In the genomic region with DNA sequence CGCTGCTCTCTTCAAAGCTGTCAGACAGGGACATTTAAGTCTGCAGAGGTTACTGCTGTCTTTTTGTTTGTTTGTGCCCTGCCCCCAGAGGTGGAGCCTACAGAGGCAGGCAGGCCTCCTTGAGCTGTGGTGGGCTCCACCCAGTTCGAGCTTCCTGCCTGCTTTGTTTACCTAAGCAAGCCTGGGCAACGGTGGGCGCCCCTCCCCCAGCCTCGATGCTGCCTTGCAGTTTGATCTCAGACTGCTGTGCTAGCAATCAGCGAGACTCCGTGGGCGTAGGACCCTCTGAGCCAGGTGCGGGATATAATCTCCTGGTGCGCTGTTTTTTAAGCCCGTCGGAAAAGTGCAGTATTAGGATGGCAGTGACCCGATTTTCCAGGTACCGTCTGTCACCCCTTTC, we compare ENCODE assay signal across 6 cellular contexts. TPM values are rescaled to one million over a fixed set of nuclear protein-coding genes. Genes with fewer than 3 reads are reported as not detected.
DNase-seq lines count a peak whose midpoint lies in the region; ATAC-seq, FAIRE-seq and TF ChIP-seq lines count a peak whose summit lies in the region.
"Not testable (repeated sequence)": the region's sequence is repeated elsewhere in the genome, so short reads cannot be mapped to it uniquely, and the experiment has no call there.

No MANE protein-coding gene starts in this region.

- H3K9me3 Mint-ChIP-seq in activated CD4-positive, alpha-beta memory T cell treated with anti-CD3 and anti-CD28 coated beads, Interleukin-2, amount 10 ng/mL, durations not matched to agents 7 days and 5 days, result not testable (repeated sequence)

- not testable (repeated sequence) for H3K4me2 ChIP-seq in HepG2 (ENCODE audit: low read depth, low read length)

- not testable (repeated sequence) for H3K9ac ChIP-seq in HepG2 (ENCODE audit: insufficient read depth, low read depth, low read length)

- not testable (repeated sequence) for TF ChIP-seq POLR2A in HepG2 (IDR thresholded peaks at IDR 0.05; ENCODE audit: insufficient read depth in 1 of 2, low read depth in 2 of 2, low read length in 2 of 2)

- TF ChIP-seq RAD21 in HepG2 (CRISPR knock-in tag; IDR thresholded peaks at IDR 0.05), result not testable (repeated sequence)

- H3K4me3 ChIP-seq in HepG2 (replicated peaks in 1 of 3; ENCODE audit: insufficient read depth in 1 of 3, low read depth in 2 of 3, low read length in 3 of 3), result not testable (repeated sequence)

- H2AFZ ChIP-seq in HepG2 (ENCODE audit: low read length), result not testable (repeated sequence)

- H3K9me3 ChIP-seq in HepG2 (ENCODE audit: low read length), result not testable (repeated sequence)

- not testable (repeated sequence) for H4K20me1 ChIP-seq in HepG2 (ENCODE audit: insufficient read depth, low read length)

- H3K36me3 Mint-ChIP-seq in activated CD4-positive, alpha-beta memory T cell treated with anti-CD3 and anti-CD28 coated beads, Interleukin-2, amount 10 ng/mL, durations not matched to agents 7 days and 5 days (ENCODE audit: low read depth), result peaks cover 55% of the 10 kb centered on the region

- not testable (repeated sequence) for H3K27me3 Mint-ChIP-seq in activated CD4-positive, alpha-beta memory T cell treated with anti-CD3 and anti-CD28 coated beads, Interleukin-2, amount 10 ng/mL, durations not matched to agents 7 days and 5 days

- BruUV-seq in HepG2 (replicated peaks; lab: Mats Ljungman, UMichigan), result not testable (repeated sequence)

- FAIRE-seq in HepG2 (lab: Jason Lieb, UNC), result not testable (repeated sequence)

- H3K4me1 ChIP-seq in HepG2 (ENCODE audit: insufficient read depth, low read length), result not testable (repeated sequence)

- WGBS in HepG2 (ENCODE audit: low lambda C conversion rate), result 90% methylated on average over 13 of the region's 14 CpGs

- H3K27me3 ChIP-seq in HepG2 (ENCODE audit: control insufficient read depth in 1 of 2, insufficient read depth in 2 of 2, low read length in 2 of 2), result not testable (repeated sequence)

- not testable (repeated sequence) for TF ChIP-seq EP300 in HepG2 (IDR thresholded peaks at IDR 0.05; ENCODE audit: low read depth in 2 of 2, low read length in 2 of 2); HepG2 (CRISPR knock-in tag; IDR thresholded peaks at IDR 0.05; ENCODE audit: borderline replicate concordance)

- not testable (repeated sequence) for H3K4me3 Mint-ChIP-seq in activated CD4-positive, alpha-beta memory T cell treated with anti-CD3 and anti-CD28 coated beads, Interleukin-2, amount 10 ng/mL, durations not matched to agents 7 days and 5 days

- intact Hi-C loops in HepG2 (cut with micrococcal nuclease; ENCODE audit: unreplicated experiment), result loop anchor here (10.0 kb wide), 1 partner anchor 694 kb away; no protein-coding TSS in a partner anchor

- ATAC-seq in HepG2, result not testable (repeated sequence)

- H3K4me1 Mint-ChIP-seq in activated CD4-positive, alpha-beta memory T cell treated with anti-CD3 and anti-CD28 coated beads, Interleukin-2, amount 10 ng/mL, durations not matched to agents 7 days and 5 days, result peaks cover 11% of the 10 kb centered on the region

- in situ Hi-C loops in HepG2 (cut with HindIII; ENCODE audit: extremely low pct_ligation_motif_present, low pct_unique_long_range_greater_than_20kb), result not testable (repeated sequence)

- POLR2A ChIA-PET in activated CD4-positive, alpha-beta memory T cell treated with anti-CD3 and anti-CD28 coated beads, Interleukin-2, amount 10 ng/mL, durations not matched to agents 7 days and 5 days (lab: Charles Lee), result interaction anchor here (1.7 kb wide), 1 partner anchor 11 kb away, joined by 6 read pairs; no protein-coding TSS in a partner anchor
- POLR2A ChIA-PET in HepG2 (lab: Yijun Ruan, JAX), result not testable (repeated sequence)

- not testable (repeated sequence) for H3K27ac Mint-ChIP-seq in activated CD4-positive, alpha-beta memory T cell treated with anti-CD3 and anti-CD28 coated beads, Interleukin-2, amount 10 ng/mL, durations not matched to agents 7 days and 5 days

- TF ChIP-seq CTCF in HepG2 (CRISPR knock-in tag; IDR thresholded peaks at IDR 0.05), result not testable (repeated sequence)

- DNase-seq in T follicular helper cell (ENCODE audit: low read depth) (peak; percentile 15), T-helper 9 cell (peak; percentile 16)
- peak; percentile 55 for DNase-seq in activated CD4-positive, alpha-beta memory T cell treated with anti-CD3 and anti-CD28 coated beads, Interleukin-2, amount 10 ng/mL, durations not matched to agents 7 days and 5 days
- DNase-seq in activated effector memory CD4-positive, alpha-beta T cell treated with Interleukin-2 at 50 U/mL for 16 hours, result peak; percentile 25
- peak; percentile 51 for DNase-seq in central memory CD4-positive, alpha-beta T cell
- not testable (repeated sequence) for DNase-seq in HepG2 (ENCODE audit: low spot score)

- H3K79me2 ChIP-seq in HepG2 (ENCODE audit: insufficient read depth, low read length), result not testable (repeated sequence)

- H3K36me3 ChIP-seq in HepG2 (replicated peaks in 1 of 2; ENCODE audit: control insufficient read depth in 1 of 2, insufficient read depth in 2 of 2, low read length in 2 of 2), result not testable (repeated sequence)

- H3K27ac ChIP-seq in HepG2 (ENCODE audit: extremely low read length, insufficient read depth, low read length), result not testable (repeated sequence)

- CTCF ChIA-PET in activated CD4-positive, alpha-beta memory T cell treated with anti-CD3 and anti-CD28 coated beads, Interleukin-2, amount 10 ng/mL, durations not matched to agents 7 days and 5 days (lab: Charles Lee), result interaction anchor here (1.3 kb wide), 1 partner anchor 29 kb away, joined by 6 read pairs; no protein-coding TSS in a partner anchor
- CTCF ChIA-PET in HepG2 (lab: Yijun Ruan, JAX; ENCODE audit: low intra/inter-chr PET ratio, low total read pairs), result not testable (repeated sequence)

TF ChIP-seq in HepG2, 621 proteins besides CTCF, POLR2A, EP300 and RAD21 (continues in another document):
- TF ChIP-seq, protein P1, sequence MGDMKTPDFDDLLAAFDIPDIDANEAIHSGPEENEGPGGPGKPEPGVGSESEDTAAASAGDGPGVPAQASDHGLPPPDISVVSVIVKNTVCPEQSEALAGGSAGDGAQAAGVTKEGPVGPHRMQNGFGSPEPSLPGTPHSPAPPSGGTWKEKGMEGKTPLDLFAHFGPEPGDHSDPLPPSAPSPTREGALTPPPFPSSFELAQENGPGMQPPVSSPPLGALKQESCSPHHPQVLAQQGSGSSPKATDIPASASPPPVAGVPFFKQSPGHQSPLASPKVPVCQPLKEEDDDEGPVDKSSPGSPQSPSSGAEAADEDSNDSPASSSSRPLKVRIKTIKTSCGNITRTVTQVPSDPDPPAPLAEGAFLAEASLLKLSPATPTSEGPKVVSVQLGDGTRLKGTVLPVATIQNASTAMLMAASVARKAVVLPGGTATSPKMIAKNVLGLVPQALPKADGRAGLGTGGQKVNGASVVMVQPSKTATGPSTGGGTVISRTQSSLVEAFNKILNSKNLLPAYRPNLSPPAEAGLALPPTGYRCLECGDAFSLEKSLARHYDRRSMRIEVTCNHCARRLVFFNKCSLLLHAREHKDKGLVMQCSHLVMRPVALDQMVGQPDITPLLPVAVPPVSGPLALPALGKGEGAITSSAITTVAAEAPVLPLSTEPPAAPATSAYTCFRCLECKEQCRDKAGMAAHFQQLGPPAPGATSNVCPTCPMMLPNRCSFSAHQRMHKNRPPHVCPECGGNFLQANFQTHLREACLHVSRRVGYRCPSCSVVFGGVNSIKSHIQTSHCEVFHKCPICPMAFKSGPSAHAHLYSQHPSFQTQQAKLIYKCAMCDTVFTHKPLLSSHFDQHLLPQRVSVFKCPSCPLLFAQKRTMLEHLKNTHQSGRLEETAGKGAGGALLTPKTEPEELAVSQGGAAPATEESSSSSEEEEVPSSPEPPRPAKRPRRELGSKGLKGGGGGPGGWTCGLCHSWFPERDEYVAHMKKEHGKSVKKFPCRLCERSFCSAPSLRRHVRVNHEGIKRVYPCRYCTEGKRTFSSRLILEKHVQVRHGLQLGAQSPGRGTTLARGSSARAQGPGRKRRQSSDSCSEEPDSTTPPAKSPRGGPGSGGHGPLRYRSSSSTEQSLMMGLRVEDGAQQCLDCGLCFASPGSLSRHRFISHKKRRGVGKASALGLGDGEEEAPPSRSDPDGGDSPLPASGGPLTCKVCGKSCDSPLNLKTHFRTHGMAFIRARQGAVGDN (CRISPR knock-in tag; IDR thresholded peaks at IDR 0.05), result 0 out of 2 replicates have a peak, but pooled peaks have one; percentile 15

RNA-seq across cellular contexts. Expression of a gene that starts 47.5 kb away (rescaled TPM):
- total RNA-seq in activated CD4-positive, alpha-beta memory T cell treated with anti-CD3 and anti-CD28 coated beads, Interleukin-2, amount 10 ng/mL, durations not matched to agents 7 days and 5 days, result 10 to 100 TPM; 21.6 to 25.8 TPM
- total RNA-seq in HepG2 (2016; rRNA removed; fragmentation: Illumina TruSeq; extraction: Trizol), result 21.7 and 30.9 TPM in 2 replicates
- 24.1 and 25.6 TPM in 2 replicates for total RNA-seq in HepG2 (2016; cell fraction: cytosol; rRNA removed; fragmentation: Illumina TruSeq; extraction: Trizol; ENCODE audit: low read depth)
- total RNA-seq in HepG2 (2016; cell fraction: insoluble cytoplasmic fraction; rRNA removed; fragmentation: Illumina TruSeq; extraction: Trizol), result 22.9 and 27.4 TPM in 2 replicates
- 7.3 and 9.1 TPM in 2 replicates for total RNA-seq in HepG2 (2016; cell fraction: membrane; rRNA removed; fragmentation: Illumina TruSeq; extraction: Trizol)
- total RNA-seq in HepG2 (2016; cell fraction: nucleus; rRNA removed; fragmentation: Illumina TruSeq; extraction: Trizol), result 51.4 and 56.6 TPM in 2 replicates
- 11.7 and 12.7 TPM in 2 replicates for polyA plus RNA-seq in HepG2 (2011; rRNA removed)
- 8.3 and 8.8 TPM in 2 replicates for polyA plus RNA-seq in HepG2 (2011; cell fraction: cytosol; rRNA removed)
- 31.9 and 33.8 TPM in 2 replicates for polyA plus RNA-seq in HepG2 (2011; cell fraction: nucleus; rRNA removed)
- 9.5 and 11.6 TPM in 2 replicates for polyA plus RNA-seq in HepG2 (2012)
- polyA plus RNA-seq in HepG2 (2016; cell fraction: cytosol; fragmentation: Illumina TruSeq; extraction: Trizol; ENCODE audit: low read depth), result 3.5 and 3.9 TPM in 2 replicates
- 16.9 and 20.5 TPM in 2 replicates for polyA plus RNA-seq in HepG2 (2016; cell fraction: insoluble cytoplasmic fraction; fragmentation: Illumina TruSeq; extraction: Trizol; ENCODE audit: low read depth)
- polyA plus RNA-seq in HepG2 (2016; cell fraction: membrane; fragmentation: Illumina TruSeq; extraction: Trizol; ENCODE audit: low read depth), result 3.1 and 4.9 TPM in 2 replicates
- 44.8 and 47.2 TPM in 2 replicates for polyA plus RNA-seq in HepG2 (2016; cell fraction: nucleus; fragmentation: Illumina TruSeq; extraction: Trizol; ENCODE audit: insufficient read depth, low read depth)
- 74.0 and 88.3 TPM in 2 replicates for polyA minus RNA-seq in HepG2 (2011; rRNA and poly(A)+ RNA removed; ENCODE audit: low replicate concordance)
- 16.3 and 16.4 TPM in 2 replicates for polyA minus RNA-seq in HepG2 (2011; cell fraction: cytosol; rRNA and poly(A)+ RNA removed)
- polyA minus RNA-seq in HepG2 (2011; cell fraction: nucleus; rRNA and poly(A)+ RNA removed), result 77.4 and 82.3 TPM in 2 replicates
